Comparison of ENCODE assay signal across 3 cellular contexts in the genomic region with DNA sequence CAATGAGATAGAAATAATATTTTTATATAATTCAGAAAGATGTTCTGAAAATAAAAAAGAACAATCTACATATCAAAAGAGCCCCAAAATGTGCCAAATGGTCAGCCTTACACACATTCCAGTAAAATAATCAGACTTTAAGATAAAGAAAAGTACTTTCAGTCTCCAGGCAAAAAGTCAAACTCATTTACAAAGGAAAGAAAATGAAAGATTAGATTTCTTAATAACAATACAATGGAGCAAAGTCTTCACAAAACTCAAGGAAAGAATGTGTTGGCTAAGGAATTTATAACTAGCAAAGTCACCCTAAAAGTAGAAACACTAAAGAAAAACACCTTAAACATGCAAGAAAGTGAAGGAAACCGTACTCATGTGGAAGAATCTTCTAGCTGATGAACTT.
TF ChIP-seq lines count a peak whose summit lies in the region.

No MANE protein-coding gene starts in this region.

TF ChIP-seq in SK-N-SH, 30 proteins besides CTCF, POLR2A, EP300 and RAD21 (continued from another document):
- TF ChIP-seq PBX3 (IDR thresholded peaks at IDR 0.05) (no peak), MXI1 (IDR thresholded peaks at IDR 0.05; ENCODE audit: low read depth, low read length) (no peak), SIN3A (IDR thresholded peaks at IDR 0.05; ENCODE audit: borderline replicate concordance, low read depth, low read length) (no peak), GATA2 (CRISPR knock-in tag; IDR thresholded peaks at IDR 0.05) (no peak)
- TF ChIP-seq, protein P1, sequence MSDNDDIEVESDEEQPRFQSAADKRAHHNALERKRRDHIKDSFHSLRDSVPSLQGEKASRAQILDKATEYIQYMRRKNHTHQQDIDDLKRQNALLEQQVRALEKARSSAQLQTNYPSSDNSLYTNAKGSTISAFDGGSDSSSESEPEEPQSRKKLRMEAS (IDR thresholded peaks at IDR 0.05; ENCODE audit: low read depth): no peak

TF ChIP-seq in SK-N-SH treated with all-trans-retinoic acid at 6 μM for 48 hours, 23 proteins besides CTCF, POLR2A, EP300 and RAD21 (continued from another document):
- TF ChIP-seq, protein P2, sequence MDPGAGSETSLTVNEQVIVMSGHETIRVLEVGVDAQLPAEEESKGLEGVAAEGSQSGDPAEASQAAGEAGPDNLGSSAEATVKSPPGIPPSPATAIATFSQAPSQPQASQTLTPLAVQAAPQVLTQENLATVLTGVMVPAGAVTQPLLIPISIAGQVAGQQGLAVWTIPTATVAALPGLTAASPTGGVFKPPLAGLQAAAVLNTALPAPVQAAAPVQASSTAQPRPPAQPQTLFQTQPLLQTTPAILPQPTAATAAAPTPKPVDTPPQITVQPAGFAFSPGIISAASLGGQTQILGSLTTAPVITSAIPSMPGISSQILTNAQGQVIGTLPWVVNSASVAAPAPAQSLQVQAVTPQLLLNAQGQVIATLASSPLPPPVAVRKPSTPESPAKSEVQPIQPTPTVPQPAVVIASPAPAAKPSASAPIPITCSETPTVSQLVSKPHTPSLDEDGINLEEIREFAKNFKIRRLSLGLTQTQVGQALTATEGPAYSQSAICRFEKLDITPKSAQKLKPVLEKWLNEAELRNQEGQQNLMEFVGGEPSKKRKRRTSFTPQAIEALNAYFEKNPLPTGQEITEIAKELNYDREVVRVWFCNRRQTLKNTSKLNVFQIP (CRISPR knock-in tag; IDR thresholded peaks at IDR 0.05; ENCODE audit: borderline replicate concordance, low read depth): no peak
- TF ChIP-seq TOX (CRISPR knock-in tag; IDR thresholded peaks at IDR 0.05; ENCODE audit: borderline replicate concordance): no peak
- TF ChIP-seq OSR1 (CRISPR knock-in tag; IDR thresholded peaks at IDR 0.05): no peak
- no peak for TF ChIP-seq ZFP3 (CRISPR knock-in tag; IDR thresholded peaks at IDR 0.05)
- TF ChIP-seq PATZ1 (CRISPR knock-in tag; IDR thresholded peaks at IDR 0.05; ENCODE audit: borderline replicate concordance): no peak
- TF ChIP-seq ZNF70 (CRISPR knock-in tag; IDR thresholded peaks at IDR 0.05): no peak

TF ChIP-seq in GM23338, 12 proteins besides CTCF, POLR2A, EP300 and RAD21 (continued from another document):
- TF ChIP-seq NANOG (IDR thresholded peaks at IDR 0.05; ENCODE audit: borderline replicate concordance) (no peak), JUNB (IDR thresholded peaks at IDR 0.05; ENCODE audit: unreplicated experiment) (no peak), STAT1 (IDR thresholded peaks at IDR 0.05; ENCODE audit: unreplicated experiment) (no peak), ZNF331 (CRISPR knock-in tag; IDR thresholded peaks at IDR 0.05; ENCODE audit: low read depth) (no peak), EZH2phosphoT487 (IDR thresholded peaks at IDR 0.05; ENCODE audit: unreplicated experiment) (no peak), ZNF114 (CRISPR knock-in tag; IDR thresholded peaks at IDR 0.05) (no peak)
- TF ChIP-seq, protein P3, sequence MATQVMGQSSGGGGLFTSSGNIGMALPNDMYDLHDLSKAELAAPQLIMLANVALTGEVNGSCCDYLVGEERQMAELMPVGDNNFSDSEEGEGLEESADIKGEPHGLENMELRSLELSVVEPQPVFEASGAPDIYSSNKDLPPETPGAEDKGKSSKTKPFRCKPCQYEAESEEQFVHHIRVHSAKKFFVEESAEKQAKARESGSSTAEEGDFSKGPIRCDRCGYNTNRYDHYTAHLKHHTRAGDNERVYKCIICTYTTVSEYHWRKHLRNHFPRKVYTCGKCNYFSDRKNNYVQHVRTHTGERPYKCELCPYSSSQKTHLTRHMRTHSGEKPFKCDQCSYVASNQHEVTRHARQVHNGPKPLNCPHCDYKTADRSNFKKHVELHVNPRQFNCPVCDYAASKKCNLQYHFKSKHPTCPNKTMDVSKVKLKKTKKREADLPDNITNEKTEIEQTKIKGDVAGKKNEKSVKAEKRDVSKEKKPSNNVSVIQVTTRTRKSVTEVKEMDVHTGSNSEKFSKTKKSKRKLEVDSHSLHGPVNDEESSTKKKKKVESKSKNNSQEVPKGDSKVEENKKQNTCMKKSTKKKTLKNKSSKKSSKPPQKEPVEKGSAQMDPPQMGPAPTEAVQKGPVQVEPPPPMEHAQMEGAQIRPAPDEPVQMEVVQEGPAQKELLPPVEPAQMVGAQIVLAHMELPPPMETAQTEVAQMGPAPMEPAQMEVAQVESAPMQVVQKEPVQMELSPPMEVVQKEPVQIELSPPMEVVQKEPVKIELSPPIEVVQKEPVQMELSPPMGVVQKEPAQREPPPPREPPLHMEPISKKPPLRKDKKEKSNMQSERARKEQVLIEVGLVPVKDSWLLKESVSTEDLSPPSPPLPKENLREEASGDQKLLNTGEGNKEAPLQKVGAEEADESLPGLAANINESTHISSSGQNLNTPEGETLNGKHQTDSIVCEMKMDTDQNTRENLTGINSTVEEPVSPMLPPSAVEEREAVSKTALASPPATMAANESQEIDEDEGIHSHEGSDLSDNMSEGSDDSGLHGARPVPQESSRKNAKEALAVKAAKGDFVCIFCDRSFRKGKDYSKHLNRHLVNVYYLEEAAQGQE (IDR thresholded peaks at IDR 0.05; ENCODE audit: unreplicated experiment): no peak
- TF ChIP-seq, protein P4, sequence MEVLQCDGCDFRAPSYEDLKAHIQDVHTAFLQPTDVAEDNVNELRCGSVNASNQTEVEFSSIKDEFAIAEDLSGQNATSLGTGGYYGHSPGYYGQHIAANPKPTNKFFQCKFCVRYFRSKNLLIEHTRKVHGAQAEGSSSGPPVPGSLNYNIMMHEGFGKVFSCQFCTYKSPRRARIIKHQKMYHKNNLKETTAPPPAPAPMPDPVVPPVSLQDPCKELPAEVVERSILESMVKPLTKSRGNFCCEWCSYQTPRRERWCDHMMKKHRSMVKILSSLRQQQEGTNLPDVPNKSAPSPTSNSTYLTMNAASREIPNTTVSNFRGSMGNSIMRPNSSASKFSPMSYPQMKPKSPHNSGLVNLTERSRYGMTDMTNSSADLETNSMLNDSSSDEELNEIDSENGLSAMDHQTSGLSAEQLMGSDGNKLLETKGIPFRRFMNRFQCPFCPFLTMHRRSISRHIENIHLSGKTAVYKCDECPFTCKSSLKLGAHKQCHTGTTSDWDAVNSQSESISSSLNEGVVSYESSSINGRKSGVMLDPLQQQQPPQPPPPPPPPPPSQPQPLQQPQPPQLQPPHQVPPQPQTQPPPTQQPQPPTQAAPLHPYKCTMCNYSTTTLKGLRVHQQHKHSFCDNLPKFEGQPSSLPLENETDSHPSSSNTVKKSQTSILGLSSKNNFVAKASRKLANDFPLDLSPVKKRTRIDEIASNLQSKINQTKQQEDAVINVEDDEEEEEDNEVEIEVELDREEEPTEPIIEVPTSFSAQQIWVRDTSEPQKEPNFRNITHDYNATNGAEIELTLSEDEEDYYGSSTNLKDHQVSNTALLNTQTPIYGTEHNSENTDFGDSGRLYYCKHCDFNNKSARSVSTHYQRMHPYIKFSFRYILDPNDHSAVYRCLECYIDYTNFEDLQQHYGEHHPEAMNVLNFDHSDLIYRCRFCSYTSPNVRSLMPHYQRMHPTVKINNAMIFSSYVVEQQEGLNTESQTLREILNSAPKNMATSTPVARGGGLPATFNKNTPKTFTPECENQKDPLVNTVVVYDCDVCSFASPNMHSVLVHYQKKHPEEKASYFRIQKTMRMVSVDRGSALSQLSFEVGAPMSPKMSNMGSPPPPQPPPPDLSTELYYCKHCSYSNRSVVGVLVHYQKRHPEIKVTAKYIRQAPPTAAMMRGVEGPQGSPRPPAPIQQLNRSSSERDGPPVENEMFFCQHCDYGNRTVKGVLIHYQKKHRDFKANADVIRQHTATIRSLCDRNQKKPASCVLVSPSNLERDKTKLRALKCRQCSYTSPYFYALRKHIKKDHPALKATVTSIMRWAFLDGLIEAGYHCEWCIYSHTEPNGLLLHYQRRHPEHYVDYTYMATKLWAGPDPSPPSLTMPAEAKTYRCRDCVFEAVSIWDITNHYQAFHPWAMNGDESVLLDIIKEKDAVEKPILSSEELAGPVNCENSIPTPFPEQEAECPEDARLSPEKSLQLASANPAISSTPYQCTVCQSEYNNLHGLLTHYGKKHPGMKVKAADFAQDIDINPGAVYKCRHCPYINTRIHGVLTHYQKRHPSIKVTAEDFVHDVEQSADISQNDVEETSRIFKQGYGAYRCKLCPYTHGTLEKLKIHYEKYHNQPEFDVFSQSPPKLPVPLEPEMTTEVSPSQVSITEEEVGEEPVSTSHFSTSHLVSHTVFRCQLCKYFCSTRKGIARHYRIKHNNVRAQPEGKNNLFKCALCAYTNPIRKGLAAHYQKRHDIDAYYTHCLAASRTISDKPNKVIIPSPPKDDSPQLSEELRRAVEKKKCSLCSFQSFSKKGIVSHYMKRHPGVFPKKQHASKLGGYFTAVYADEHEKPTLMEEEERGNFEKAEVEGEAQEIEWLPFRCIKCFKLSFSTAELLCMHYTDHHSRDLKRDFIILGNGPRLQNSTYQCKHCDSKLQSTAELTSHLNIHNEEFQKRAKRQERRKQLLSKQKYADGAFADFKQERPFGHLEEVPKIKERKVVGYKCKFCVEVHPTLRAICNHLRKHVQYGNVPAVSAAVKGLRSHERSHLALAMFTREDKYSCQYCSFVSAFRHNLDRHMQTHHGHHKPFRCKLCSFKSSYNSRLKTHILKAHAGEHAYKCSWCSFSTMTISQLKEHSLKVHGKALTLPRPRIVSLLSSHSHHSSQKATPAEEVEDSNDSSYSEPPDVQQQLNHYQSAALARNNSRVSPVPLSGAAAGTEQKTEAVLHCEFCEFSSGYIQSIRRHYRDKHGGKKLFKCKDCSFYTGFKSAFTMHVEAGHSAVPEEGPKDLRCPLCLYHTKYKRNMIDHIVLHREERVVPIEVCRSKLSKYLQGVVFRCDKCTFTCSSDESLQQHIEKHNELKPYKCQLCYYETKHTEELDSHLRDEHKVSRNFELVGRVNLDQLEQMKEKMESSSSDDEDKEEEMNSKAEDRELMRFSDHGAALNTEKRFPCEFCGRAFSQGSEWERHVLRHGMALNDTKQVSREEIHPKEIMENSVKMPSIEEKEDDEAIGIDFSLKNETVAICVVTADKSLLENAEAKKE (CRISPR knock-in tag; IDR thresholded peaks at IDR 0.05): no peak
